Comparison of ENCODE assay signal across 22 cellular contexts in the genomic region with DNA sequence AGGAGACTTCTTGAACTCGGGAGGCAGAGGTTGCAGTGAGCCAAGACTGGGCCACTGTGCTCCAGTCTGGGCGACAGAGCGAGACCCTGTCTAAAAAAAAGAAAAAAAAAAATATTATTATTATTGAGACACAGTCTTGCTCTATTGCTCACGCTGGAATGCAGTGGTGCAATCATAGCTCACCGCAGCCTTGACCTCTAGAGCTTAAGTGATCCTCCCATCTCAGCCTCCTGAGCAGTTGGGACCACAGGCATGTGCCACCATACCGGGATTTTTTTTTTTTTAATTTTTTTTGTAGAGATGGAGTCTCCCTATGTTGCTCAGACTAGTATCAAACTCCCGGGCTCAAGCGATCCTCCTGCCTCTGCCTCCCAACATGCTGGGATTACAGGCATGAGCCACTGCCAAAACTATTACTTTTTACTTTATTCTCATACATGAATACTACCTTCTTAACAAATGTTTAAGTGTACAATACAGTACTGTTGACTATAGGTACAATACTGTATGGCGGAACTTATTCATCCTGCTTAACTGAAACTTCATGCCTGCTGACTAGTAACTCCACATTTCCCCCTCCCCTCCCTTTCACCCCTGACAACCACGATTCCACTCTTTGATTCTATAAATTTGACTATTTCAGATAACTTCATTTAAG. TPM values are rescaled to one million over a fixed set of nuclear protein-coding genes. Genes with fewer than 3 reads are reported as not detected.
DNase-seq lines count a peak whose midpoint lies in the region; ATAC-seq and TF ChIP-seq lines count a peak whose summit lies in the region.
"Had no signal": no experiment of that assay in that cellular context is flagged by ENCODE, and none has a peak within 500 bp of the region (broad histone marks: within the 10 kb centered on the region; RNA-seq: fewer than 3 reads in every experiment).

No MANE protein-coding gene starts in this region.

- H3K36me3 Mint-ChIP-seq in activated naive CD4-positive, alpha-beta T cell treated with anti-CD3 and anti-CD28 coated beads, Interleukin-2, amount 50 U/mL, for 72 hours, result peaks cover 0 to 12% of the 10 kb centered on the region in 2 donors
- no peaks in the 10 kb centered on the region for H3K36me3 Mint-ChIP-seq in Caco-2 (ENCODE audit: insufficient read depth, unreplicated experiment)

- no peak overlapping the region for H3K27ac Mint-ChIP-seq in activated naive CD4-positive, alpha-beta T cell treated with anti-CD3 and anti-CD28 coated beads, Interleukin-2, amount 50 U/mL, for 72 hours
- no peak overlapping the region for H3K27ac Mint-ChIP-seq in Caco-2 (ENCODE audit: unreplicated experiment)
- H3K27ac Mint-ChIP-seq: activated naive CD4-positive, alpha-beta T cell treated with anti-CD3 and anti-CD28 coated beads, Interleukin-2, amount 10 ng/mL, durations not matched to agents 7 days and 5 days; activated T-cell treated with anti-CD3 and anti-CD28 coated beads, Interleukin-2, amount 50 U/mL, for 72 hours had no signal

- no peak for DNase-seq in activated naive CD4-positive, alpha-beta T cell treated with anti-CD3 and anti-CD28 coated beads, Interleukin-2, amount 50 U/mL, for 72 hours (ENCODE audit: low spot score in 2 of 2)
- no peak for DNase-seq in activated naive CD4-positive, alpha-beta T cell treated with anti-CD3 and anti-CD28 coated beads, Interleukin-2, amount 50 U/mL, for 16 hours
- no peak for DNase-seq in IMR-90
- peak; percentile 93 for DNase-seq in choroid plexus epithelial cell (ENCODE audit: low read depth)
- DNase-seq in trophoblast cell, result peak; percentile 80 to 83
- DNase-seq in Ammon's horn (ENCODE audit: low spot score), result no peak
- no peak for DNase-seq in Caco-2
- no peak for DNase-seq in SK-N-DZ (ENCODE audit: low spot score)
- DNase-seq: activated CD4-positive, alpha-beta T cell treated with anti-CD3 and anti-CD28 coated beads for 4 hours; activated naive CD4-positive, alpha-beta T cell treated with anti-CD3 and anti-CD28 coated beads, Interleukin-2, amount 10 ng/mL, durations not matched to agents 7 days and 5 days; activated T-cell treated with anti-CD3 and anti-CD28 coated beads, Interleukin-2, amount 50 U/mL, for 72 hours; Calu3; DND-41; left ventricle myocardium superior; NCI-H524; nucleus accumbens; PC-3; tibial artery had no signal

- peaks cover 8% of the 10 kb centered on the region; the same call in 1 of the 2 replicates for H3K9me1 ChIP-seq in IMR-90 (ENCODE audit: insufficient read depth, low read length)

- no peak for TF ChIP-seq RAD21 in IMR-90 (IDR thresholded peaks at IDR 0.05; ENCODE audit: low read length)

- H3K36me3 ChIP-seq in IMR-90 (ENCODE audit: control insufficient read depth, insufficient read depth, low read length) (peaks cover 2% of the 10 kb centered on the region; the same call in 1 of the 2 replicates), trophoblast cell (ENCODE audit: control insufficient read depth in 1 of 2, insufficient read depth in 2 of 2, low read length in 2 of 2) (peaks cover 1 to 3% of the 10 kb centered on the region in 2 experiments), Caco-2 (ENCODE audit: control insufficient read depth, insufficient read depth, low read length) (no peaks in the 10 kb centered on the region)

- H2AK9ac ChIP-seq in IMR-90 (replicated peaks; ENCODE audit: low read depth, low read length, poor library complexity), result no peak overlapping the region

- no peak overlapping the region for H3K14ac ChIP-seq in IMR-90 (replicated peaks; ENCODE audit: low read depth, low read length)
- no peak overlapping the region for H3K14ac ChIP-seq in trophoblast cell (ENCODE audit: low read length)

- H3K56ac ChIP-seq in IMR-90 (ENCODE audit: extremely low read depth, insufficient read depth, low read length), result no peak overlapping the region

- no peak for TF ChIP-seq CTCF in IMR-90 (conservative IDR thresholded peaks at IDR 0.05; ENCODE audit: low read depth, low read length)
- TF ChIP-seq CTCF in choroid plexus epithelial cell (conservative IDR thresholded peaks at IDR 0.05; ENCODE audit: low read depth, low read length), result no peak
- no peak for TF ChIP-seq CTCF in Caco-2 (IDR thresholded peaks at IDR 0.05; ENCODE audit: insufficient read depth in 1 of 2, low read depth in 1 of 2, low read length in 1 of 2, severe bottlenecking in 1 of 2, unreplicated experiment in 1 of 2)

- peaks cover 14 to 38% of the 10 kb centered on the region in 2 experiments; a peak in 3 of 4 replicates for H3K79me1 ChIP-seq in IMR-90 (ENCODE audit: low read depth in 1 of 2, low read length in 2 of 2)
- no peaks in the 10 kb centered on the region for H3K79me1 ChIP-seq in trophoblast cell (ENCODE audit: low read length)

- H3K9me3 Mint-ChIP-seq in activated naive CD4-positive, alpha-beta T cell treated with anti-CD3 and anti-CD28 coated beads, Interleukin-2, amount 50 U/mL, for 72 hours, result no peaks in the 10 kb centered on the region
- no peaks in the 10 kb centered on the region for H3K9me3 Mint-ChIP-seq in Caco-2 (ENCODE audit: unreplicated experiment)
- H3K9me3 Mint-ChIP-seq: activated naive CD4-positive, alpha-beta T cell treated with anti-CD3 and anti-CD28 coated beads, Interleukin-2, amount 10 ng/mL, durations not matched to agents 7 days and 5 days; activated T-cell treated with anti-CD3 and anti-CD28 coated beads, Interleukin-2, amount 50 U/mL, for 72 hours had no signal

- H3K4me2 ChIP-seq in IMR-90 (ENCODE audit: low read depth, low read length), result peak overlapping the region; percentile 46; the same call in 1 of the 2 replicates
- H3K4me2 ChIP-seq in trophoblast cell (ENCODE audit: low read length), result no peak overlapping the region

- in situ Hi-C loops in IMR-90 (cut with MboI; ENCODE audit: low sequenced_read_pairs), result loop anchor here (10.0 kb wide), 1 partner anchor 434 kb away; no protein-coding TSS in a partner anchor

- H3K4me3 ChIP-seq in IMR-90 (ENCODE audit: insufficient read depth, low read depth, low read length) (no peak overlapping the region), choroid plexus epithelial cell (ENCODE audit: low read depth, low read length) (no peak overlapping the region), trophoblast cell (ENCODE audit: low read depth, low read length) (no peak overlapping the region), Caco-2 (ENCODE audit: low read depth, low read length) (no peak overlapping the region)
- H3K4me3 ChIP-seq: A549, GM12878, tibial artery had no signal

- no peak overlapping the region for H2BK120ac ChIP-seq in IMR-90 (ENCODE audit: low read depth, low read length)
- H2BK120ac ChIP-seq in trophoblast cell (ENCODE audit: insufficient read depth, low read length, poor library complexity), result no peak overlapping the region

- no peak overlapping the region for H4K12ac ChIP-seq in trophoblast cell (ENCODE audit: low read depth, low read length)

- peaks cover 85% of the 10 kb centered on the region for H4K20me1 ChIP-seq in IMR-90 (ENCODE audit: insufficient read depth, low read length)

- H3K27me3 Mint-ChIP-seq in Caco-2 (ENCODE audit: insufficient read depth, unreplicated experiment), result no peaks in the 10 kb centered on the region
- H3K27me3 Mint-ChIP-seq: activated naive CD4-positive, alpha-beta T cell treated with anti-CD3 and anti-CD28 coated beads, Interleukin-2, amount 10 ng/mL, durations not matched to agents 7 days and 5 days had no signal

- H3K23ac ChIP-seq in IMR-90 (ENCODE audit: low read depth, low read length) (no peak overlapping the region), trophoblast cell (ENCODE audit: low read length) (no peak overlapping the region)

- no peak overlapping the region for H2AK5ac ChIP-seq in IMR-90 (ENCODE audit: low read depth, low read length)
- no peak overlapping the region for H2AK5ac ChIP-seq in trophoblast cell (ENCODE audit: low read length)

- H3K9me3 ChIP-seq in IMR-90 (ENCODE audit: control insufficient read depth, insufficient read depth, low read length) (no peaks in the 10 kb centered on the region), trophoblast cell (ENCODE audit: insufficient read depth, low read depth, low read length) (no peaks in the 10 kb centered on the region), Caco-2 (no peaks in the 10 kb centered on the region)
- H3K9me3 ChIP-seq: A549, tibial artery had no signal

- H4K91ac ChIP-seq in IMR-90 (ENCODE audit: insufficient read depth, low read depth, low read length), result no peak overlapping the region
- no peak overlapping the region for H4K91ac ChIP-seq in trophoblast cell (ENCODE audit: low read depth, low read length)

- WGBS in IMR-90 (ENCODE audit: extremely low coverage in 2 of 2, insufficient read length in 1 of 2), 2 experiments, result no CpG with 5 or more reads among the region's 10 CpGs
- no CpG with 5 or more reads among the region's 10 CpGs for WGBS in trophoblast cell (ENCODE audit: extremely low coverage, insufficient coverage, insufficient read length)

- H3K4me1 ChIP-seq in IMR-90 (ENCODE audit: control insufficient read depth, insufficient read depth, low read length) (peaks cover 6% of the 10 kb centered on the region), trophoblast cell (ENCODE audit: control insufficient read depth in 1 of 2, insufficient read depth in 2 of 2, low read length in 2 of 2) (no peaks in the 10 kb centered on the region), Caco-2 (peaks cover 8% of the 10 kb centered on the region; the same call in 1 of the 2 replicates)

- H3K27ac ChIP-seq in IMR-90 (ENCODE audit: insufficient read depth, low read length) (peak overlapping the region; percentile 37; the same call in 1 of the 2 replicates), trophoblast cell (ENCODE audit: low read depth, low read length) (no peak overlapping the region)
- H3K27ac ChIP-seq: A549, C4-2B, tibial artery had no signal

- no peak overlapping the region for H2BK15ac ChIP-seq in IMR-90 (ENCODE audit: low read depth, low read length)

- H3K27me3 ChIP-seq in IMR-90 (ENCODE audit: control insufficient read depth, insufficient read depth, low read length) (no peaks in the 10 kb centered on the region), trophoblast cell (ENCODE audit: insufficient read depth, low read length) (no peaks in the 10 kb centered on the region), Caco-2 (replicated peaks; ENCODE audit: control insufficient read depth, insufficient read depth, low read length) (no peaks in the 10 kb centered on the region)
- H3K27me3 ChIP-seq: tibial artery had no signal

- BruUV-seq in IMR-90 (replicated peaks; lab: Mats Ljungman, UMichigan), result no TSS peak
- no TSS peak for BruUV-seq in Caco-2 (replicated peaks; lab: Mats Ljungman, UMichigan)

- no peak overlapping the region for H2BK20ac ChIP-seq in IMR-90 (ENCODE audit: low read depth, low read length)

- intact Hi-C loops in IMR-90 (cut with micrococcal nuclease), result no loop called here
- intact Hi-C loops in Caco-2 (cut with micrococcal nuclease; ENCODE audit: unreplicated experiment), result no loop called here

- H3K79me2 ChIP-seq in trophoblast cell (ENCODE audit: control insufficient read depth, insufficient read depth, low read length, poor library complexity), result peaks cover 5% of the 10 kb centered on the region

- peaks cover 13% of the 10 kb centered on the region for H3K4me1 Mint-ChIP-seq in Caco-2 (ENCODE audit: low read depth, unreplicated experiment)

- dilution Hi-C loops in IMR-90 (cut with HindIII; ENCODE audit: low sequenced_read_pairs, unreplicated experiment), result no loop called here

- POLR2A ChIA-PET in IMR-90 (lab: Charles Lee; ENCODE audit: unreplicated experiment), result no interaction called here
- POLR2A ChIA-PET in Caco-2 (lab: Charles Lee), result no interaction called here

- H3K4ac ChIP-seq in IMR-90 (ENCODE audit: low read depth, low read length) (no peak overlapping the region), trophoblast cell (ENCODE audit: low read depth, low read length) (peak overlapping the region; percentile 86)

- H2BK5ac ChIP-seq in IMR-90 (ENCODE audit: low read depth, low read length, poor library complexity, severe bottlenecking) (peak overlapping the region; percentile 32), trophoblast cell (ENCODE audit: low read depth, low read length, poor library complexity) (no peak overlapping the region)

- H3K4me3 Mint-ChIP-seq in Caco-2 (ENCODE audit: unreplicated experiment), result no peak overlapping the region
- H3K4me3 Mint-ChIP-seq: activated naive CD4-positive, alpha-beta T cell treated with anti-CD3 and anti-CD28 coated beads, Interleukin-2, amount 10 ng/mL, durations not matched to agents 7 days and 5 days; activated T-cell treated with anti-CD3 and anti-CD28 coated beads, Interleukin-2, amount 50 U/mL, for 72 hours had no signal

- peak; percentile 49 to 60 for ATAC-seq in activated naive CD4-positive, alpha-beta T cell treated with anti-CD3 and anti-CD28 coated beads, Interleukin-2, amount 50 U/mL, for 72 hours
- no peak for ATAC-seq in IMR-90 (ENCODE audit: low read depth)
- ATAC-seq: A549; activated T-cell treated with anti-CD3 and anti-CD28 coated beads, Interleukin-2, amount 50 U/mL, for 72 hours; GM12878; left ventricle myocardium superior; SK-N-SH treated with all-trans-retinoic acid at 6 μM for 48 hours had no signal

- no peak overlapping the region for H4K5ac ChIP-seq in IMR-90 (ENCODE audit: low read depth, low read length)

- H2BK12ac ChIP-seq in trophoblast cell (ENCODE audit: low read length), result no peak overlapping the region

- no peak for TF ChIP-seq POLR2A in IMR-90 (IDR thresholded peaks at IDR 0.05; ENCODE audit: low read depth, low read length)

- no peak overlapping the region for H3K9ac ChIP-seq in IMR-90 (ENCODE audit: low read depth, low read length)
- no peak overlapping the region for H3K9ac ChIP-seq in trophoblast cell (ENCODE audit: low read length)

- CTCF ChIA-PET in IMR-90 (lab: Yijun Ruan, JAX) (no interaction called here), Caco-2 (lab: Charles Lee) (no interaction called here)

- H3K18ac ChIP-seq in IMR-90 (ENCODE audit: low read depth, low read length), result no peak overlapping the region
- H3K18ac ChIP-seq in trophoblast cell (ENCODE audit: low read length), result no peak overlapping the region

- H2AFZ ChIP-seq in IMR-90 (replicated peaks; ENCODE audit: low read length, poor library complexity), result no peak overlapping the region
- no peak overlapping the region for H2AFZ ChIP-seq in trophoblast cell (ENCODE audit: insufficient read depth, low read length, poor library complexity)

- H4K8ac ChIP-seq in IMR-90 (ENCODE audit: low read depth in 2 of 2, low read length in 2 of 2), result no peak overlapping the region
- no peak overlapping the region for H4K8ac ChIP-seq in trophoblast cell (ENCODE audit: low read depth, low read length)

RNA-seq across cellular contexts. Expression of gene FBXO11, which starts 15.5 kb away (rescaled TPM):
- total RNA-seq in activated naive CD4-positive, alpha-beta T cell treated with anti-CD3 and anti-CD28 coated beads, Interleukin-2, amount 50 U/mL, for 72 hours, result 10 to 100 TPM; 42.2 to 54.2 TPM
- total RNA-seq in IMR-90 (2012; rRNA removed) (27.1 and 32.2 TPM in 2 replicates), Caco-2 (2022) (57.2 and 60.5 TPM in 2 replicates)
- polyA plus RNA-seq in IMR-90 (2012; rRNA removed), result 21.0 and 29.6 TPM in 2 replicates
- 6.6 and 21.7 TPM in 2 replicates for polyA plus RNA-seq in IMR-90 (2012; cell fraction: cytosol; rRNA removed)
- polyA plus RNA-seq in IMR-90 (2012; cell fraction: nucleus; rRNA removed; ENCODE audit: low replicate concordance), result 9.6 and 93.3 TPM in 2 replicates
- polyA plus RNA-seq in trophoblast cell (2013), result 99.7 and 107 TPM in 2 replicates
- polyA plus RNA-seq in SK-N-DZ (2014; cell fraction: cytosol; rRNA removed), result 25.0 and 27.3 TPM in 2 replicates
- polyA plus RNA-seq in SK-N-DZ (2014; cell fraction: nucleus; rRNA removed), result 42.0 and 46.7 TPM in 2 replicates

Comparison
In these comparisons a context has a peak if more than half of its experiments do, and no peak if none do; other contexts are left out.
1. DNase-seq: peak in choroid plexus epithelial cell (single experiment) and trophoblast cell (2 of 2); none in activated naive CD4-positive, alpha-beta T cell treated with anti-CD3 and anti-CD28 coated beads, Interleukin-2, amount 50 U/mL, for 72 hours (0 of 2), activated naive CD4-positive, alpha-beta T cell treated with anti-CD3 and anti-CD28 coated beads, Interleukin-2, amount 50 U/mL, for 16 hours (single experiment), IMR-90 (single experiment), Ammon's horn (single experiment), Caco-2 (0 of 2) and SK-N-DZ (single experiment).